ENCODE assay signal across 9 cellular contexts in genomic region chr15:88636039-88636438, GRCh38. TPM values are rescaled to one million over a fixed set of nuclear protein-coding genes. Genes with fewer than 3 reads are reported as not detected.
DNase-seq lines count a peak whose midpoint lies in the region; ATAC-seq and TF ChIP-seq lines count a peak whose summit lies in the region.
"Had no signal": no experiment of that assay in that cellular context is flagged by ENCODE, and none has a peak within 500 bp of the region (broad histone marks: within the 10 kb centered on the region; RNA-seq: fewer than 3 reads in every experiment).

No MANE protein-coding gene starts in this region.

- WGBS in aorta, 2 donors: 88 to 93% methylated on average over 12 of the region's 12 CpGs

- in situ Hi-C loops in T47D (cut with HindIII; ENCODE audit: low pct_unique_long_range_greater_than_20kb, low sequenced_read_pairs): no loop called here

- H3K4me1 Mint-ChIP-seq in progenitor cell of endocrine pancreas (ENCODE audit: low read depth): peaks cover 13% of the 10 kb centered on the region

- H3K36me3 ChIP-seq in aorta (ENCODE audit: control insufficient read depth in 1 of 2, insufficient read depth in 2 of 2, low read length in 1 of 2): peaks cover 0 to 4% of the 10 kb centered on the region in 2 donors

- peak; percentile 19 for DNase-seq in D341Med (ENCODE audit: low spot score)
- DNase-seq in T-helper 9 cell: peak; percentile 75
- peak; percentile 31 to 84 for DNase-seq in T47D (ENCODE audit: low read depth in 1 of 2, low spot score in 1 of 2)
- DNase-seq in progenitor cell of endocrine pancreas (ENCODE audit: low spot score, unreplicated experiment): no peak
- no peak for DNase-seq in GDM1 (lab: John Stamatoyannopoulos, UW)
- no peak for DNase-seq in aorta
- no peak for DNase-seq in putamen (ENCODE audit: low spot score)
- DNase-seq in occipital lobe (lab: John Stamatoyannopoulos, UW): no peak

- H3K4me3 Mint-ChIP-seq in progenitor cell of endocrine pancreas (ENCODE audit: low read depth): no peak overlapping the region

- no peak for TF ChIP-seq CTCF in progenitor cell of endocrine pancreas (IDR thresholded peaks at IDR 0.05; ENCODE audit: unreplicated experiment)

- no peak for ATAC-seq in aorta (ENCODE audit: low FRiP score)

- intact Hi-C loops in aorta (cut with DNase I): no loop called here

- H3K4me1 ChIP-seq in aorta (ENCODE audit: control insufficient read depth in 1 of 2, insufficient read depth in 2 of 2, low read length in 2 of 2): peaks cover 0 to 2% of the 10 kb centered on the region in 2 donors

- no peak overlapping the region for H3K4me3 ChIP-seq in aorta (ENCODE audit: low read length in 2 of 2)

- no peaks in the 10 kb centered on the region for H3K27me3 ChIP-seq in aorta (ENCODE audit: control insufficient read depth in 1 of 2, insufficient read depth in 2 of 2, low read length in 1 of 2)

- H3K27ac Mint-ChIP-seq in progenitor cell of endocrine pancreas: peak overlapping the region; percentile 46

- no peak overlapping the region for H3K27ac ChIP-seq in aorta (ENCODE audit: low read depth in 1 of 2, low read length in 2 of 2)
- H3K27ac ChIP-seq: HL-60 had no signal

- H3K27me3 Mint-ChIP-seq in progenitor cell of endocrine pancreas: peaks cover 12% of the 10 kb centered on the region

- no peaks in the 10 kb centered on the region for H3K9me3 Mint-ChIP-seq in progenitor cell of endocrine pancreas (ENCODE audit: low read depth)

- H3K9me3 ChIP-seq in aorta (ENCODE audit: control insufficient read depth, low read length): no peaks in the 10 kb centered on the region

- H3K36me3 Mint-ChIP-seq in progenitor cell of endocrine pancreas (ENCODE audit: insufficient read depth): peaks cover 10% of the 10 kb centered on the region

RNA-seq across cellular contexts. Expression of gene ISG20, which starts 2.8 kb away (rescaled TPM):
- total RNA-seq in progenitor cell of endocrine pancreas (3.1 and 4.3 TPM in 2 replicates), aorta (10 to 100 TPM; 12.4 to 13.3 TPM), occipital lobe (not detected)
- polyA plus RNA-seq in aorta: 10 to 100 TPM; 10.1 to 18.7 TPM

RNA-seq across cellular contexts. Expression of gene AEN, which starts 14.9 kb away (rescaled TPM):
- 28.2 and 31.1 TPM in 2 replicates for total RNA-seq in progenitor cell of endocrine pancreas
- 10 to 100 TPM; 10.7 to 22.3 TPM for total RNA-seq in aorta
- polyA plus RNA-seq in aorta: 1 to 10 TPM; 7.1 to 10.0 TPM
- total RNA-seq in occipital lobe: 4.2 TPM

Comparison
In these comparisons a context has a peak if more than half of its experiments do, and no peak if none do; other contexts are left out.
1. DNase-seq: peak in D341Med (single experiment), T-helper 9 cell (single experiment) and T47D (2 of 2); none in progenitor cell of endocrine pancreas (single experiment), GDM1 (single experiment), aorta (0 of 2), putamen (single experiment) and occipital lobe (single experiment).